ENCODE assay signal across 16 cellular contexts in the genomic region with DNA sequence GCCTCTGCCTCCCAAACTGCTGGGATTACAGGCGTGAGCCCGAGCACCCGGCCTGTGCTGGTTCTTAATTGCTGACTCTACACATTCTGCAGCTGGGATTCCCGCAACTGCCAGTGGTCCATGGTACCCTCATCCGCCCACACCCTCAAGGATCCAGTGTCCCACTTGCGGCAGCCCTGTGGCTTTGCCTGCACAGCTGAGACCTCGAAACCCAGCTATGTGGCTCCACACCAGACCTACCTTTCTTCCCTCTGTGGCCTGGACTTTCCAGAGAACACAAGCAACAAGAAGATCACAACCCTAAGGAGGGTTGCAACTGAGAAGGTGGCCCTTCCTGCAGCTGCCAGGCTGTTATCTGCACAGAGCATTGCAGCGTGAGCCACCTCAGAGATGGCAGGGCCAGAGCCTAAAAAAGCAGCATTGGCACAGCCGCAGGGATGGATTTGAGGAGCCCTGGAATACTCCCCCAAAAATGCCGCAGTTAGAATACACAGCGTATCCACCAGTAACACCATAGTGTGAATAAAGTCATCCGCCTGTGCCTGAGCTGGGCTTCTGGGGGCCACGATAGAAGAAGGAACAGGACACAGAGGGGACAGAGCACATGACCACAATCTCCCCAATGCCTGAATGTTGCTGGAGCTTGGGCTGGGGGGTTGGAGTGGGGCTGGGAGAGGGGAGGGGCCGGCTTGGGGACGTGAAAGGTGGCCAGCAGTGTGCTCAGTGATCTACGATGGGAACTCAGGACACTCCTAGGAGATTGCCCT. TPM values are rescaled to one million over a fixed set of nuclear protein-coding genes. Genes with fewer than 3 reads are reported as not detected.
DNase-seq lines count a peak whose midpoint lies in the region; ATAC-seq and TF ChIP-seq lines count a peak whose summit lies in the region.
"Had no signal": no experiment of that assay in that cellular context is flagged by ENCODE, and none has a peak within 500 bp of the region (broad histone marks: within the 10 kb centered on the region; RNA-seq: fewer than 3 reads in every experiment).

No MANE protein-coding gene starts in this region.

- H3K27me3 Mint-ChIP-seq in CD14-positive monocyte (ENCODE audit: low read depth in 3 of 3) = peaks cover 0 to 5% (median 4%) of the 10 kb centered on the region in 3 donors

- peaks cover 20% of the 10 kb centered on the region for H3K4me1 Mint-ChIP-seq in CD14-positive monocyte

- TF ChIP-seq POLR2A in GM19099 (IDR thresholded peaks at IDR 0.05; ENCODE audit: extremely low read depth, insufficient read length, low read depth) = peak; percentile 25

- H3K36me3 Mint-ChIP-seq in CD14-positive monocyte = no peaks in the 10 kb centered on the region

- H3K4me3 Mint-ChIP-seq in CD14-positive monocyte = no peak overlapping the region

- DNase-seq in CD14-positive monocyte (ENCODE audit: low spot score) = peak; percentile 20
- peak; percentile 22 to 28 for DNase-seq in activated T-cell treated with anti-CD3 and anti-CD28 coated beads, Interleukin-2, amount 50 U/mL, for 48 hours
- DNase-seq in myocyte (ENCODE audit: low read depth) = peak; percentile 92
- DNase-seq in NCI-H1694 treated with DMSO at 0.1 percent for 48 hours (lab: John Stamatoyannopoulos, UW) = no peak
- no peak for DNase-seq in HuH-7.5 (ENCODE audit: low spot score)
- DNase-seq in H4 (ENCODE audit: low spot score) = no peak
- DNase-seq: GM23248, KG1, midbrain, NCI-H446, OCI-M1 had no signal

- no peak for TF ChIP-seq CTCF in CD14-positive monocyte (IDR thresholded peaks at IDR 0.05)

- intact Hi-C loops in CD14-positive monocyte (cut with micrococcal nuclease) = no loop called here

- peak overlapping the region in 1 of 7 donors; percentile 68 for H3K27ac Mint-ChIP-seq in CD14-positive monocyte
- H3K27ac Mint-ChIP-seq: progenitor cell of endocrine pancreas had no signal

- H3K9me3 Mint-ChIP-seq in CD14-positive monocyte = peaks cover 0 to 4% (median 0%) of the 10 kb centered on the region in 7 donors

- no peak for ATAC-seq in HG03460 (IDR thresholded peaks at IDR 0.05; ENCODE audit: unreplicated experiment)
- ATAC-seq: gastroesophageal sphincter had no signal

RNA-seq across cellular contexts. Expression of a gene that starts 1.9 kb away (rescaled TPM):
- polyA plus RNA-seq in CD14-positive monocyte = under 1 TPM in 1 of 2 donors, not detected in 1; 0.11 TPM
- total RNA-seq in myocyte = 0.03 TPM in 1 of 2 replicates, not detected in the other
- polyA plus RNA-seq in myocyte (2012) = not detected
- 0.66 and 0.87 TPM in 2 replicates for total RNA-seq in H4 (2014; rRNA removed; shearing (Covaris generic))
- total RNA-seq: Daoy, GM23248, progenitor cell of endocrine pancreas had no signal

RNA-seq across cellular contexts. Expression of a gene that starts 58.4 kb away (rescaled TPM):
- 1 to 10 TPM; 2.9 to 3.2 TPM for polyA plus RNA-seq in CD14-positive monocyte
- total RNA-seq in myocyte = 134 and 203 TPM in 2 replicates
- polyA plus RNA-seq in myocyte (2012) = 138 TPM
- 85.8 and 96.9 TPM in 2 replicates for total RNA-seq in H4 (2014; rRNA removed; shearing (Covaris generic))

Comparison
In these comparisons a context has a peak if more than half of its experiments do, and no peak if none do; other contexts are left out.
1. DNase-seq: peak in CD14-positive monocyte (single experiment), activated T-cell treated with anti-CD3 and anti-CD28 coated beads, Interleukin-2, amount 50 U/mL, for 48 hours (2 of 2) and myocyte (single experiment); none in NCI-H1694 treated with DMSO at 0.1 percent for 48 hours (single experiment), HuH-7.5 (single experiment) and H4 (single experiment).